Comparison of ENCODE assay signal across 1 cellular context in the genomic region with DNA sequence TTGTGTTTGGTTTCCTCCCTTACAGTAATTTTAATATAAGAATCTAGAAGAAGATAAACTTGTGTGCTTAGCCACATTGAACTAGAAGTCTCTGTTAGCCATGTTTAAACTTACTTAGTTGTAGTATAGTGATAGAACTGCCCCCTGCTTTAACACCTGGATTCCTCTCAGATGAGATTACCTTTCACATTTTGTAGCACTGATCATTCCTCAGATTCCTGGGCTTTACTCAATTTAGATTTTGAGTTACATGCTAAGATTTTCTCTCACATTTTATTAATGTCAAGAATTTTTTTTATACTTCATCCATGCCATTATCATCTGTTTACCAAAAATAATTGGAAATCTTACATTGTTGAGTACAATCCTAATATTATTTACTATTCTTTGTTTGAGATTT.
TF ChIP-seq lines count a peak whose summit lies in the region.

No MANE protein-coding gene starts in this region.

TF ChIP-seq in GM23338, 12 proteins besides CTCF, POLR2A, EP300 and RAD21 (continued from another document):
- TF ChIP-seq, protein P1, sequence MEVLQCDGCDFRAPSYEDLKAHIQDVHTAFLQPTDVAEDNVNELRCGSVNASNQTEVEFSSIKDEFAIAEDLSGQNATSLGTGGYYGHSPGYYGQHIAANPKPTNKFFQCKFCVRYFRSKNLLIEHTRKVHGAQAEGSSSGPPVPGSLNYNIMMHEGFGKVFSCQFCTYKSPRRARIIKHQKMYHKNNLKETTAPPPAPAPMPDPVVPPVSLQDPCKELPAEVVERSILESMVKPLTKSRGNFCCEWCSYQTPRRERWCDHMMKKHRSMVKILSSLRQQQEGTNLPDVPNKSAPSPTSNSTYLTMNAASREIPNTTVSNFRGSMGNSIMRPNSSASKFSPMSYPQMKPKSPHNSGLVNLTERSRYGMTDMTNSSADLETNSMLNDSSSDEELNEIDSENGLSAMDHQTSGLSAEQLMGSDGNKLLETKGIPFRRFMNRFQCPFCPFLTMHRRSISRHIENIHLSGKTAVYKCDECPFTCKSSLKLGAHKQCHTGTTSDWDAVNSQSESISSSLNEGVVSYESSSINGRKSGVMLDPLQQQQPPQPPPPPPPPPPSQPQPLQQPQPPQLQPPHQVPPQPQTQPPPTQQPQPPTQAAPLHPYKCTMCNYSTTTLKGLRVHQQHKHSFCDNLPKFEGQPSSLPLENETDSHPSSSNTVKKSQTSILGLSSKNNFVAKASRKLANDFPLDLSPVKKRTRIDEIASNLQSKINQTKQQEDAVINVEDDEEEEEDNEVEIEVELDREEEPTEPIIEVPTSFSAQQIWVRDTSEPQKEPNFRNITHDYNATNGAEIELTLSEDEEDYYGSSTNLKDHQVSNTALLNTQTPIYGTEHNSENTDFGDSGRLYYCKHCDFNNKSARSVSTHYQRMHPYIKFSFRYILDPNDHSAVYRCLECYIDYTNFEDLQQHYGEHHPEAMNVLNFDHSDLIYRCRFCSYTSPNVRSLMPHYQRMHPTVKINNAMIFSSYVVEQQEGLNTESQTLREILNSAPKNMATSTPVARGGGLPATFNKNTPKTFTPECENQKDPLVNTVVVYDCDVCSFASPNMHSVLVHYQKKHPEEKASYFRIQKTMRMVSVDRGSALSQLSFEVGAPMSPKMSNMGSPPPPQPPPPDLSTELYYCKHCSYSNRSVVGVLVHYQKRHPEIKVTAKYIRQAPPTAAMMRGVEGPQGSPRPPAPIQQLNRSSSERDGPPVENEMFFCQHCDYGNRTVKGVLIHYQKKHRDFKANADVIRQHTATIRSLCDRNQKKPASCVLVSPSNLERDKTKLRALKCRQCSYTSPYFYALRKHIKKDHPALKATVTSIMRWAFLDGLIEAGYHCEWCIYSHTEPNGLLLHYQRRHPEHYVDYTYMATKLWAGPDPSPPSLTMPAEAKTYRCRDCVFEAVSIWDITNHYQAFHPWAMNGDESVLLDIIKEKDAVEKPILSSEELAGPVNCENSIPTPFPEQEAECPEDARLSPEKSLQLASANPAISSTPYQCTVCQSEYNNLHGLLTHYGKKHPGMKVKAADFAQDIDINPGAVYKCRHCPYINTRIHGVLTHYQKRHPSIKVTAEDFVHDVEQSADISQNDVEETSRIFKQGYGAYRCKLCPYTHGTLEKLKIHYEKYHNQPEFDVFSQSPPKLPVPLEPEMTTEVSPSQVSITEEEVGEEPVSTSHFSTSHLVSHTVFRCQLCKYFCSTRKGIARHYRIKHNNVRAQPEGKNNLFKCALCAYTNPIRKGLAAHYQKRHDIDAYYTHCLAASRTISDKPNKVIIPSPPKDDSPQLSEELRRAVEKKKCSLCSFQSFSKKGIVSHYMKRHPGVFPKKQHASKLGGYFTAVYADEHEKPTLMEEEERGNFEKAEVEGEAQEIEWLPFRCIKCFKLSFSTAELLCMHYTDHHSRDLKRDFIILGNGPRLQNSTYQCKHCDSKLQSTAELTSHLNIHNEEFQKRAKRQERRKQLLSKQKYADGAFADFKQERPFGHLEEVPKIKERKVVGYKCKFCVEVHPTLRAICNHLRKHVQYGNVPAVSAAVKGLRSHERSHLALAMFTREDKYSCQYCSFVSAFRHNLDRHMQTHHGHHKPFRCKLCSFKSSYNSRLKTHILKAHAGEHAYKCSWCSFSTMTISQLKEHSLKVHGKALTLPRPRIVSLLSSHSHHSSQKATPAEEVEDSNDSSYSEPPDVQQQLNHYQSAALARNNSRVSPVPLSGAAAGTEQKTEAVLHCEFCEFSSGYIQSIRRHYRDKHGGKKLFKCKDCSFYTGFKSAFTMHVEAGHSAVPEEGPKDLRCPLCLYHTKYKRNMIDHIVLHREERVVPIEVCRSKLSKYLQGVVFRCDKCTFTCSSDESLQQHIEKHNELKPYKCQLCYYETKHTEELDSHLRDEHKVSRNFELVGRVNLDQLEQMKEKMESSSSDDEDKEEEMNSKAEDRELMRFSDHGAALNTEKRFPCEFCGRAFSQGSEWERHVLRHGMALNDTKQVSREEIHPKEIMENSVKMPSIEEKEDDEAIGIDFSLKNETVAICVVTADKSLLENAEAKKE (CRISPR knock-in tag; IDR thresholded peaks at IDR 0.05), result no peak
- TF ChIP-seq EZH2phosphoT487 (IDR thresholded peaks at IDR 0.05; ENCODE audit: unreplicated experiment) (no peak), ZNF331 (CRISPR knock-in tag; IDR thresholded peaks at IDR 0.05; ENCODE audit: low read depth) (no peak)
- TF ChIP-seq, protein P2, sequence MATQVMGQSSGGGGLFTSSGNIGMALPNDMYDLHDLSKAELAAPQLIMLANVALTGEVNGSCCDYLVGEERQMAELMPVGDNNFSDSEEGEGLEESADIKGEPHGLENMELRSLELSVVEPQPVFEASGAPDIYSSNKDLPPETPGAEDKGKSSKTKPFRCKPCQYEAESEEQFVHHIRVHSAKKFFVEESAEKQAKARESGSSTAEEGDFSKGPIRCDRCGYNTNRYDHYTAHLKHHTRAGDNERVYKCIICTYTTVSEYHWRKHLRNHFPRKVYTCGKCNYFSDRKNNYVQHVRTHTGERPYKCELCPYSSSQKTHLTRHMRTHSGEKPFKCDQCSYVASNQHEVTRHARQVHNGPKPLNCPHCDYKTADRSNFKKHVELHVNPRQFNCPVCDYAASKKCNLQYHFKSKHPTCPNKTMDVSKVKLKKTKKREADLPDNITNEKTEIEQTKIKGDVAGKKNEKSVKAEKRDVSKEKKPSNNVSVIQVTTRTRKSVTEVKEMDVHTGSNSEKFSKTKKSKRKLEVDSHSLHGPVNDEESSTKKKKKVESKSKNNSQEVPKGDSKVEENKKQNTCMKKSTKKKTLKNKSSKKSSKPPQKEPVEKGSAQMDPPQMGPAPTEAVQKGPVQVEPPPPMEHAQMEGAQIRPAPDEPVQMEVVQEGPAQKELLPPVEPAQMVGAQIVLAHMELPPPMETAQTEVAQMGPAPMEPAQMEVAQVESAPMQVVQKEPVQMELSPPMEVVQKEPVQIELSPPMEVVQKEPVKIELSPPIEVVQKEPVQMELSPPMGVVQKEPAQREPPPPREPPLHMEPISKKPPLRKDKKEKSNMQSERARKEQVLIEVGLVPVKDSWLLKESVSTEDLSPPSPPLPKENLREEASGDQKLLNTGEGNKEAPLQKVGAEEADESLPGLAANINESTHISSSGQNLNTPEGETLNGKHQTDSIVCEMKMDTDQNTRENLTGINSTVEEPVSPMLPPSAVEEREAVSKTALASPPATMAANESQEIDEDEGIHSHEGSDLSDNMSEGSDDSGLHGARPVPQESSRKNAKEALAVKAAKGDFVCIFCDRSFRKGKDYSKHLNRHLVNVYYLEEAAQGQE (IDR thresholded peaks at IDR 0.05; ENCODE audit: unreplicated experiment), result no peak
